10 cellular contexts compared by ENCODE assay signal in the genomic region with DNA sequence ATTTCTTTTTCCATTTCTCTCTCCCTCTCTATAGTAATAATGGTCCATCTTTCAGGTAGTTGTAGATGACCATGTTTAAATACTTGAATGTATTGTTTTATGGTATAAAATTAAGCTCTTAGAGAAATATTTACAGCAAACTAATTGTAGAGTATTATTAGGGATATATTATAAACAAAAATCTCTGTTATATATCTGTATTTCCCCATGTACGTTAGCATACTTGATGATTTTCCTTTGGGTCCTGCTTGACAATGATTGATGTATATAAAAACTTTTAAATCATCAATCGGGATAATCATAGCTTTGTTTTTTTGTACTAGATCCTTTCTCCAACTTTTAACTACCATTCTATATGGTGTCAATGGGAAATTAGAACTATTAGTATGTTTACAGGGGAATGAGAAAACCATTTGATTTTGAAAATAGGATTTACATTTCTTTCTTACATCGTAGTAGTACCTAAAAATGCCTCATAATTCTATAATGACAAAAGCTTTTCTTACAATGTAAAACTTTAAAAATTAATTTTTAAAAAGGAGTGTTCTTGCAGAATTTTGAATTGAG.
A peak's percentile ranks its signal among the peaks of the same experiment; 100 is the strongest.
DNase-seq lines count a peak whose midpoint lies in the region; ATAC-seq, FAIRE-seq and TF ChIP-seq lines count a peak whose summit lies in the region.
"Had no signal": no experiment of that assay in that cellular context is flagged by ENCODE, and none has a peak within 500 bp of the region (broad histone marks: within the 10 kb centered on the region; RNA-seq: fewer than 3 reads in every experiment).

No MANE protein-coding gene starts in this region.

- peak; percentile 7 for FAIRE-seq in RCC 7860 (lab: Jason Lieb, UNC)
- peak; percentile 89 for FAIRE-seq in pancreas (lab: Jason Lieb, UNC)

- H3K4me3 Mint-ChIP-seq in GM23338 (peak overlapping the region; percentile 63; the same call in 2 of the 3 replicates), endodermal cell (peak overlapping the region; percentile 69)

- no peaks in the 10 kb centered on the region for H3K9me3 Mint-ChIP-seq in GM23338
- no peaks in the 10 kb centered on the region for H3K9me3 Mint-ChIP-seq in endodermal cell
- H3K9me3 Mint-ChIP-seq: CD4-positive, alpha-beta memory T cell had no signal

- H3K27me3 Mint-ChIP-seq in GM23338 (ENCODE audit: insufficient read depth, low read depth, poor library complexity) (peaks cover 29% of the 10 kb centered on the region), endodermal cell (ENCODE audit: insufficient read depth) (peaks cover 51% of the 10 kb centered on the region)

- WGBS in endodermal cell (ENCODE audit: insufficient coverage in 1 of 2, insufficient read length in 1 of 2), 2 experiments: 100% methylated on average over 1 of the region's 3 CpGs; no CpG with 5 or more reads in 1 of the 2 experiments
- 48 to 61% methylated on average over 3 of the region's 3 CpGs for WGBS in pancreas, 2 donors

- H3K4me2 ChIP-seq in GM23338: peak overlapping the region; percentile 70

- H3K4me1 Mint-ChIP-seq in GM23338 (peaks cover 14% of the 10 kb centered on the region), endodermal cell (peaks cover 17% of the 10 kb centered on the region)

- H3K9me3 ChIP-seq in endodermal cell (ENCODE audit: control insufficient read depth, low read length): no peaks in the 10 kb centered on the region
- H3K9me3 ChIP-seq in pancreas: no peaks in the 10 kb centered on the region

- H3K4me1 ChIP-seq in GM23338 (ENCODE audit: insufficient read depth) (peaks cover 20% of the 10 kb centered on the region), endodermal cell (ENCODE audit: control insufficient read depth, insufficient read depth, low read length) (peaks cover 5% of the 10 kb centered on the region), pancreas (peaks cover 0 to 4% (median 0%) of the 10 kb centered on the region in 3 donors)

- H3K79me2 ChIP-seq in GM23338 (replicated peaks; ENCODE audit: insufficient read depth): no peaks in the 10 kb centered on the region

- intact Hi-C loops in pancreas (cut with DNase I): no loop called here

- ATAC-seq in GM23338 (no peak), pancreas (no peak), GM18520 (IDR thresholded peaks at IDR 0.05; ENCODE audit: unreplicated experiment) (no peak), GM21360 (IDR thresholded peaks at IDR 0.05; ENCODE audit: unreplicated experiment) (no peak), GM18870 (IDR thresholded peaks at IDR 0.05; ENCODE audit: unreplicated experiment) (no peak)

- DNase-seq in GM23338 (ENCODE audit: low spot score) (no peak), RCC 7860 (ENCODE audit: low spot score) (no peak), endodermal cell (no peak), pancreas (no peak), SW 1271 (lab: John Stamatoyannopoulos, UW) (no peak)
- DNase-seq: GF-D8 had no signal

- H3K36me3 Mint-ChIP-seq in GM23338 (ENCODE audit: low read depth) (no peaks in the 10 kb centered on the region), endodermal cell (ENCODE audit: low read depth) (no peaks in the 10 kb centered on the region)
- H3K36me3 Mint-ChIP-seq: CD4-positive, alpha-beta memory T cell had no signal

- H2AFZ ChIP-seq in GM23338: no peak overlapping the region

- TF ChIP-seq CTCF in GM23338 (conservative IDR thresholded peaks at IDR 0.05; ENCODE audit: low read depth in 2 of 2) (no peak), endodermal cell (conservative IDR thresholded peaks at IDR 0.05) (no peak), pancreas (IDR thresholded peaks at IDR 0.05) (no peak)

- H3K36me3 ChIP-seq in GM23338 (ENCODE audit: insufficient read depth): no peaks in the 10 kb centered on the region
- no peaks in the 10 kb centered on the region for H3K36me3 ChIP-seq in endodermal cell (ENCODE audit: control insufficient read depth, insufficient read depth, low read length)
- H3K36me3 ChIP-seq in pancreas: no peaks in the 10 kb centered on the region

- H3K9me2 ChIP-seq in GM23338 (ENCODE audit: insufficient read depth): no peaks in the 10 kb centered on the region

- no peak overlapping the region for H3K27ac ChIP-seq in GM23338 (ENCODE audit: low read depth)
- no peak overlapping the region for H3K27ac ChIP-seq in endodermal cell (ENCODE audit: low read depth, low read length)
- H3K27ac ChIP-seq in pancreas: no peak overlapping the region

- H4K20me1 ChIP-seq in GM23338 (replicated peaks; ENCODE audit: insufficient read depth): no peaks in the 10 kb centered on the region

- H3K27me3 ChIP-seq in GM23338 (ENCODE audit: insufficient read depth): peaks cover 57% of the 10 kb centered on the region
- H3K27me3 ChIP-seq in endodermal cell (ENCODE audit: control insufficient read depth, insufficient read depth, low read length, poor library complexity, severe bottlenecking): peaks cover 46% of the 10 kb centered on the region
- H3K27me3 ChIP-seq in pancreas: peaks cover 0 to 27% (median 4%) of the 10 kb centered on the region in 4 donors

- H3K27ac Mint-ChIP-seq in GM23338 (no peak overlapping the region), endodermal cell (no peak overlapping the region)
- H3K27ac Mint-ChIP-seq: CD4-positive, alpha-beta memory T cell had no signal

- H3K4me3 ChIP-seq in GM23338: peak overlapping the region; percentile 71
- H3K4me3 ChIP-seq in endodermal cell (ENCODE audit: low read length): no peak overlapping the region
- peak overlapping the region in 2 of 4 donors; percentile 32 to 48 for H3K4me3 ChIP-seq in pancreas

- H3K9ac ChIP-seq in endodermal cell (ENCODE audit: extremely low read depth, low read length, poor library complexity, severe bottlenecking): no peak overlapping the region

- no peaks in the 10 kb centered on the region for H3F3A ChIP-seq in GM23338 (replicated peaks; ENCODE audit: low read depth)

TF ChIP-seq in GM23338, 12 proteins besides CTCF, POLR2A, EP300 and RAD21 (continues in another document):
- TF ChIP-seq EZH2phosphoT487 (IDR thresholded peaks at IDR 0.05; ENCODE audit: unreplicated experiment) (no peak), REST (IDR thresholded peaks at IDR 0.05; ENCODE audit: unreplicated experiment) (no peak)
